ENCODE assay signal across 29 cellular contexts in genomic region chr3:70138606-70139005, GRCh38.
"Had no signal": no experiment of that assay in that cellular context is flagged by ENCODE, and none has a peak within 500 bp of the region (broad histone marks: within the 10 kb centered on the region; RNA-seq: fewer than 3 reads in every experiment).

No MANE protein-coding gene starts in this region.

- H3K4me3 ChIP-seq: adrenal gland, MG63, PC-9, SJCRH30, SK-N-MC had no signal

- DNase-seq: activated CD4-positive, alpha-beta T cell treated with anti-CD3 and anti-CD28 coated beads, Interleukin-2, amount 10 ng/mL, durations not matched to agents 24 days and 14 days; activated CD4-positive, alpha-beta T cell treated with anti-CD3 and anti-CD28 coated beads, Interleukin-2, amount 50 U/mL, for 4 hours; activated CD8-positive, alpha-beta memory T cell treated with anti-CD3 and anti-CD28 coated beads, Interleukin-2, amount 50 U/mL, for 4 hours; activated CD8-positive, alpha-beta T cell treated with anti-CD3 and anti-CD28 coated beads, Interleukin-2, amount 10 ng/mL, durations not matched to agents 7 days and 5 days; activated gamma-delta T cell treated with Interleukin-2 at 50 U/mL for 16 hours; activated naive CD4-positive, alpha-beta T cell treated with anti-CD3 and anti-CD28 coated beads for 36 hours; activated T-cell treated with anti-CD3 and anti-CD28 coated beads for 4 hours; activated T-cell treated with anti-CD3 and anti-CD28 coated beads, Interleukin-2, amount 50 U/mL, for 4 hours; adrenal gland; Kasumi-1; KG1; MG63; NCI-H1048; NCI-H1105 treated with DMSO at 0.1 percent for 48 hours; NCI-H1436; NCI-H1694; NCI-H1930; NCI-H2081 treated with DMSO at 0.1 percent for 48 hours; NCI-H226; NCI-H446 treated with DMSO at 0.1 percent for 48 hours; NCI-H524; NCI-H69; NCI-H82; NK-92 treated with Interleukin-12 subunit alpha and Interleukin-12 subunit beta, amount 100 ng/mL, for 24 hours; PC-9; SHP77; SJCRH30 had no signal

- ATAC-seq: activated CD8-positive, alpha-beta T cell treated with anti-CD3 and anti-CD28 coated beads, Interleukin-2, amount 10 ng/mL, durations not matched to agents 7 days and 5 days; activated naive CD4-positive, alpha-beta T cell treated with anti-CD3 and anti-CD28 coated beads, Interleukin-2, amount 50 U/mL, for 72 hours; activated T-cell treated with anti-CD3 and anti-CD28 coated beads, Interleukin-2, amount 50 U/mL, for 4 hours had no signal
